Comparison of ENCODE assay signal across 28 cellular contexts in genomic region chr4:182344968-182345367, GRCh38.
DNase-seq lines count a peak whose midpoint lies in the region; ATAC-seq, FAIRE-seq and TF ChIP-seq lines count a peak whose summit lies in the region.
"Had no signal": no experiment of that assay in that cellular context is flagged by ENCODE, and none has a peak within 500 bp of the region (broad histone marks: within the 10 kb centered on the region; RNA-seq: fewer than 3 reads in every experiment).

No MANE protein-coding gene starts in this region.

- H4K20me1 ChIP-seq in SK-N-SH (ENCODE audit: insufficient read depth): no peaks in the 10 kb centered on the region
- H4K20me1 ChIP-seq in hepatocyte (ENCODE audit: insufficient read depth, poor library complexity, severe bottlenecking): no peaks in the 10 kb centered on the region
- H4K20me1 ChIP-seq: BLaER1 had no signal

- H3K9me3 ChIP-seq in SK-N-SH (no peaks in the 10 kb centered on the region), HEK293 (ENCODE audit: control insufficient read depth, insufficient read depth, low read depth, low read length) (no peaks in the 10 kb centered on the region), hepatocyte (ENCODE audit: low read depth) (no peaks in the 10 kb centered on the region), small intestine (ENCODE audit: control insufficient read depth, low read depth) (no peaks in the 10 kb centered on the region)
- H3K9me3 ChIP-seq: A549, BE2C had no signal

- CTCF ChIA-PET in SK-N-SH (lab: Yijun Ruan, JAX) (interaction anchor here (0.6 kb wide), 1 partner anchor 518 kb away, joined by 3 read pairs; no protein-coding TSS in a partner anchor), HEK293 (lab: Yijun Ruan, JAX) (no interaction called here)

- 63% methylated on average over 6 of the region's 6 CpGs for WGBS in SK-N-SH (ENCODE audit: low lambda C conversion rate)
- WGBS in hepatocyte (ENCODE audit: low lambda C conversion rate, missing lambda C conversion rate): 68% methylated on average over 6 of the region's 6 CpGs
- WGBS in small intestine, 3 donors: 15 to 41% (median 18%) methylated on average over 6 of the region's 6 CpGs

- TF ChIP-seq RAD21 in SK-N-SH (IDR thresholded peaks at IDR 0.05; ENCODE audit: low read length): no peak

- ATAC-seq in SK-N-SH treated with all-trans-retinoic acid at 6 μM for 48 hours: no peak
- ATAC-seq: A549 had no signal

- TF ChIP-seq CTCF in SK-N-SH (IDR thresholded peaks at IDR 0.05): no peak
- no peak for TF ChIP-seq CTCF in HEK293 (tag by site-specific recombination; IDR thresholded peaks at IDR 0.05)
- TF ChIP-seq CTCF in hepatocyte (IDR thresholded peaks at IDR 0.05; ENCODE audit: poor library complexity): no peak
- no peak for TF ChIP-seq CTCF in GM10266 (IDR thresholded peaks at IDR 0.05; ENCODE audit: control insufficient read depth, insufficient read depth, low read depth, missing control alignments)

- H3K4me2 ChIP-seq in SK-N-SH (no peak overlapping the region), hepatocyte (peak overlapping the region; percentile 40)
- H3K4me2 ChIP-seq: A549, BLaER1 had no signal

- no peak for DNase-seq in SK-N-SH
- no peak for DNase-seq in hepatocyte (ENCODE audit: low spot score)
- DNase-seq in small intestine: peak; percentile 7
- no peak for DNase-seq in DMS 273 (lab: John Stamatoyannopoulos, UW; ENCODE audit: unreplicated experiment)
- DNase-seq in hypothalamus (lab: John Stamatoyannopoulos, UW): no peak
- no peak for DNase-seq in GM10266 (ENCODE audit: extremely low spot score)
- DNase-seq: BE2C; C1 segment of cervical spinal cord; Calu3; CD4-positive, alpha-beta memory T cell; CD4-positive, CD25-positive, alpha-beta regulatory T cell; CD8-positive, alpha-beta memory T cell; COR-L47; DMS 273 treated with DMSO at 0.1 percent for 48 hours; DMS153; DMS53; DMS79; DND-41; EL; GDM1 had no signal

- no peak for FAIRE-seq in small intestine (lab: Jason Lieb, UNC)
- FAIRE-seq: A549, D721Med, GM12891, GM19239 had no signal

- H3K4me1 ChIP-seq in SK-N-SH (ENCODE audit: control insufficient read depth in 1 of 2, insufficient read depth in 2 of 2, low read depth in 1 of 2, low read length in 1 of 2) (peaks cover 0 to 9% of the 10 kb centered on the region in 2 experiments; a peak in 2 of 4 replicates), HEK293 (ENCODE audit: control insufficient read depth, insufficient read depth, low read length) (peaks cover 13% of the 10 kb centered on the region), hepatocyte (ENCODE audit: insufficient read depth) (peaks cover 15% of the 10 kb centered on the region), small intestine (ENCODE audit: control insufficient read depth in 2 of 2, insufficient read depth in 1 of 2, low read depth in 1 of 2, low read length in 1 of 2) (no peaks in the 10 kb centered on the region)
- H3K4me1 ChIP-seq: A549, BLaER1 had no signal

- POLR2A ChIA-PET in SK-N-SH (lab: Yijun Ruan, JAX): no interaction called here
- POLR2A ChIA-PET in HEK293 (lab: Yijun Ruan, JAX): no interaction called here

- H3K9me2 ChIP-seq in SK-N-SH (no peaks in the 10 kb centered on the region), hepatocyte (replicated peaks; ENCODE audit: insufficient read depth) (no peaks in the 10 kb centered on the region)

- no peak overlapping the region for H3K9ac ChIP-seq in SK-N-SH
- H3K9ac ChIP-seq: BLaER1 had no signal

- H3K36me3 ChIP-seq in SK-N-SH (replicated peaks in 1 of 2; ENCODE audit: control insufficient read depth in 1 of 2, insufficient read depth in 2 of 2, low read length in 1 of 2) (peaks cover 0 to 2% of the 10 kb centered on the region in 2 experiments), HEK293 (ENCODE audit: control insufficient read depth in 2 of 2, insufficient read depth in 1 of 2, low read length in 2 of 2) (no peaks in the 10 kb centered on the region), hepatocyte (replicated peaks; ENCODE audit: insufficient read depth, low read depth) (no peaks in the 10 kb centered on the region), small intestine (ENCODE audit: control insufficient read depth in 2 of 2, insufficient read depth in 2 of 2, low read length in 2 of 2) (no peaks in the 10 kb centered on the region)
- H3K36me3 ChIP-seq: BE2C, BLaER1 had no signal

- H3F3A ChIP-seq in SK-N-SH (replicated peaks; ENCODE audit: insufficient read depth): no peaks in the 10 kb centered on the region

- no peak overlapping the region for H3K4me3 ChIP-seq in SK-N-SH (ENCODE audit: low read depth in 2 of 2, low read length in 1 of 2)
- no peak overlapping the region for H3K4me3 ChIP-seq in HEK293 (ENCODE audit: low read depth, low read length)
- H3K4me3 ChIP-seq in hepatocyte: no peak overlapping the region
- no peak overlapping the region for H3K4me3 ChIP-seq in small intestine (ENCODE audit: low read depth in 1 of 2, low read length in 2 of 2)
- H3K4me3 ChIP-seq: A549, BLaER1 had no signal

- H3K79me2 ChIP-seq in SK-N-SH (ENCODE audit: insufficient read depth) (no peaks in the 10 kb centered on the region), hepatocyte (no peaks in the 10 kb centered on the region)

- H2AFZ ChIP-seq in SK-N-SH (ENCODE audit: low read depth) (no peak overlapping the region), hepatocyte (no peak overlapping the region)

- H3K27ac ChIP-seq in SK-N-SH (ENCODE audit: low read depth in 2 of 2, low read length in 1 of 2) (no peak overlapping the region), HEK293 (ENCODE audit: extremely low read depth, low read depth, low read length) (no peak overlapping the region), hepatocyte (peak overlapping the region; percentile 1), small intestine (ENCODE audit: low read depth in 1 of 2, low read length in 1 of 2) (no peak overlapping the region)
- H3K27ac ChIP-seq: 22Rv1, A549, BLaER1 had no signal

- no peaks in the 10 kb centered on the region for H3K27me3 ChIP-seq in SK-N-SH (ENCODE audit: insufficient read depth)
- H3K27me3 ChIP-seq in hepatocyte: no peaks in the 10 kb centered on the region
- H3K27me3 ChIP-seq in small intestine (ENCODE audit: control insufficient read depth in 2 of 2, insufficient read depth in 2 of 2, low read length in 2 of 2): peaks cover 0 to 2% of the 10 kb centered on the region in 2 donors
- H3K27me3 ChIP-seq: BE2C, BLaER1 had no signal

- peak in 1 of 2 experiments; percentile 61; a peak in 2 of 4 replicates for TF ChIP-seq EP300 in SK-N-SH (IDR thresholded peaks at IDR 0.05; ENCODE audit: borderline replicate concordance in 1 of 2, low read depth in 1 of 2, low read length in 1 of 2)

TF ChIP-seq in SK-N-SH, 30 proteins besides CTCF, POLR2A, EP300 and RAD21 (continues in another document):
- TF ChIP-seq RXRA (IDR thresholded peaks at IDR 0.05; ENCODE audit: borderline replicate concordance, low read depth) (no peak), NRF1 (IDR thresholded peaks at IDR 0.05; ENCODE audit: low read depth, low read length) (no peak), TAF1 (IDR thresholded peaks at IDR 0.05; ENCODE audit: borderline replicate concordance, low read depth, low read length) (no peak), NFIC (IDR thresholded peaks at IDR 0.05; ENCODE audit: borderline replicate concordance) (no peak), RCOR1 (IDR thresholded peaks at IDR 0.05; ENCODE audit: low read length) (peak; percentile 75; the same call in 1 of the 2 replicates)
- TF ChIP-seq, protein P1, sequence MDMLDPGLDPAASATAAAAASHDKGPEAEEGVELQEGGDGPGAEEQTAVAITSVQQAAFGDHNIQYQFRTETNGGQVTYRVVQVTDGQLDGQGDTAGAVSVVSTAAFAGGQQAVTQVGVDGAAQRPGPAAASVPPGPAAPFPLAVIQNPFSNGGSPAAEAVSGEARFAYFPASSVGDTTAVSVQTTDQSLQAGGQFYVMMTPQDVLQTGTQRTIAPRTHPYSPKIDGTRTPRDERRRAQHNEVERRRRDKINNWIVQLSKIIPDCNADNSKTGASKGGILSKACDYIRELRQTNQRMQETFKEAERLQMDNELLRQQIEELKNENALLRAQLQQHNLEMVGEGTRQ (IDR thresholded peaks at IDR 0.05; ENCODE audit: borderline replicate concordance, low read depth, low read length): no peak

TF ChIP-seq in SK-N-SH treated with all-trans-retinoic acid at 6 μM for 48 hours, 23 proteins besides CTCF, POLR2A, EP300 and RAD21 (continues in another document):
- no peak for TF ChIP-seq ZFP3 (CRISPR knock-in tag; IDR thresholded peaks at IDR 0.05)
- no peak for TF ChIP-seq PPARA (CRISPR knock-in tag; IDR thresholded peaks at IDR 0.05; ENCODE audit: borderline replicate concordance)
- no peak for TF ChIP-seq TCF4 (CRISPR knock-in tag; IDR thresholded peaks at IDR 0.05; ENCODE audit: borderline replicate concordance)
- no peak for TF ChIP-seq ZNF8 (CRISPR knock-in tag; IDR thresholded peaks at IDR 0.05)
- no peak for TF ChIP-seq TOX (CRISPR knock-in tag; IDR thresholded peaks at IDR 0.05; ENCODE audit: borderline replicate concordance)
- TF ChIP-seq ISL1 (CRISPR knock-in tag; IDR thresholded peaks at IDR 0.05): no peak
- no peak for TF ChIP-seq OSR1 (CRISPR knock-in tag; IDR thresholded peaks at IDR 0.05)

TF ChIP-seq in HEK293, 187 proteins besides CTCF, POLR2A, EP300 and RAD21 (continues in another document):
- TF ChIP-seq ZNF133 (tag by site-specific recombination; IDR thresholded peaks at IDR 0.05) (no peak), ZNF423 (tag by site-specific recombination; IDR thresholded peaks at IDR 0.05) (no peak), ZNF211 (tag by site-specific recombination; IDR thresholded peaks at IDR 0.05; ENCODE audit: low read depth) (no peak), ZNF785 (tag by site-specific recombination; IDR thresholded peaks at IDR 0.05) (no peak), ZXDB (tag by site-specific recombination; IDR thresholded peaks at IDR 0.05) (0 out of 2 replicates have a peak, but pooled peaks have one; percentile 28), ELK4 (IDR thresholded peaks at IDR 0.05; ENCODE audit: borderline replicate concordance, low read depth, low read length) (no peak), OSR2 (tag by site-specific recombination; IDR thresholded peaks at IDR 0.05) (peak; percentile 61), ZNF248 (tag by site-specific recombination; IDR thresholded peaks at IDR 0.05) (no peak), ZNF175 (tag by site-specific recombination; IDR thresholded peaks at IDR 0.05) (no peak), ZNF747 (tag by site-specific recombination; IDR thresholded peaks at IDR 0.05) (no peak), FEZF1 (tag by site-specific recombination; IDR thresholded peaks at IDR 0.05) (peak; percentile 76), TCF7L2 (IDR thresholded peaks at IDR 0.05; ENCODE audit: borderline replicate concordance, low read depth, low read length) (peak; percentile 85)
